ENCODE assay signal across 8 cellular contexts in genomic region chr2:55168221-55169154, GRCh38.
A peak's percentile ranks its signal among the peaks of the same experiment; 100 is the strongest.
DNase-seq lines count a peak whose midpoint lies in the region; ATAC-seq, FAIRE-seq and TF ChIP-seq lines count a peak whose summit lies in the region.

No MANE protein-coding gene starts in this region.

- TF ChIP-seq EP300 in A549 (IDR thresholded peaks at IDR 0.05) = no peak

- H3K9me3 ChIP-seq in A549 (no peaks in the 10 kb centered on the region), Panc1 (ENCODE audit: control insufficient read depth, insufficient read depth, low read depth, low read length) (no peaks in the 10 kb centered on the region), smooth muscle cell (replicated peaks; ENCODE audit: low read depth) (no peaks in the 10 kb centered on the region)

- H3K4me2 ChIP-seq in A549 (peak overlapping the region; percentile 24; the same call in 1 of the 3 replicates), KMS-11 (no peak overlapping the region), smooth muscle cell (peak overlapping the region; percentile 27)

- peaks cover 4% of the 10 kb centered on the region for H3F3A ChIP-seq in smooth muscle cell (ENCODE audit: low read depth)

- FAIRE-seq in A549 (lab: Jason Lieb, UNC) = peak; percentile 23

- no peaks in the 10 kb centered on the region for H3K36me3 Mint-ChIP-seq in brain

- H3K27ac Mint-ChIP-seq in brain = peak overlapping the region; percentile 14 to 92 (median 90)

- H4K20me1 ChIP-seq in KMS-11 (ENCODE audit: insufficient read depth) (no peaks in the 10 kb centered on the region), smooth muscle cell (ENCODE audit: low read depth) (no peaks in the 10 kb centered on the region)

- no peaks in the 10 kb centered on the region for H3K9me3 Mint-ChIP-seq in brain

- TF ChIP-seq POLR2A in A549 (IDR thresholded peaks at IDR 0.05; ENCODE audit: low read length) = no peak

- H3K4me1 Mint-ChIP-seq in brain = peaks cover 66% of the 10 kb centered on the region

- in situ Hi-C loops in Panc1 (cut with HindIII; ENCODE audit: low pct_unique_long_range_greater_than_20kb, low sequenced_read_pairs) = loop anchor here (25.0 kb wide), 1 partner anchor 131 kb away; no protein-coding TSS in a partner anchor

- H3K27me3 Mint-ChIP-seq in brain = no peaks in the 10 kb centered on the region

- H3K27ac ChIP-seq in A549 = peak overlapping the region; percentile 12 to 59; a peak in 4 of 6 replicates
- H3K27ac ChIP-seq in KMS-11 = no peak overlapping the region
- peak overlapping the region; percentile 60 for H3K27ac ChIP-seq in Panc1 (ENCODE audit: low read length)
- peak overlapping the region; percentile 2 for H3K27ac ChIP-seq in smooth muscle cell (ENCODE audit: low read depth)

- DNase-seq in A549 (ENCODE audit: low read depth in 1 of 2, low spot score in 1 of 2) (peak; percentile 69 to 77), GM03348 (ENCODE audit: low spot score) (peak; percentile 74), Panc1 (ENCODE audit: low read depth, low spot score) (no peak), iris pigment epithelial cell (ENCODE audit: low read depth) (peak; percentile 84), smooth muscle cell (lab: John Stamatoyannopoulos, UW; ENCODE audit: unreplicated experiment) (no peak), HPDE6-E6E7 (ENCODE audit: extremely low spot score) (no peak)

- 43% methylated on average over 6 of the region's 6 CpGs for WGBS in A549 (ENCODE audit: missing lambda C conversion rate)
- WGBS in smooth muscle cell (ENCODE audit: low lambda C conversion rate) = 39% methylated on average over 6 of the region's 6 CpGs

- ATAC-seq in A549 = peak; percentile 81 to 84
- peak; percentile 80 for ATAC-seq in Panc1

- intact Hi-C loops in Panc1 (cut with micrococcal nuclease; ENCODE audit: unreplicated experiment) = loop anchor here (2.0 kb wide), 2 partner anchors 120 to 154 kb away; no protein-coding TSS in a partner anchor

- H3K9ac ChIP-seq in KMS-11 (no peak overlapping the region), smooth muscle cell (ENCODE audit: low read depth) (no peak overlapping the region)

- H3K27me3 ChIP-seq in KMS-11 (ENCODE audit: insufficient read depth, low read depth) = no peaks in the 10 kb centered on the region
- no peaks in the 10 kb centered on the region for H3K27me3 ChIP-seq in Panc1 (ENCODE audit: control insufficient read depth, insufficient read depth, low read length)
- no peaks in the 10 kb centered on the region for H3K27me3 ChIP-seq in smooth muscle cell (ENCODE audit: low read depth)

- H3K4me3 ChIP-seq in A549 (no peak overlapping the region), KMS-11 (IDR thresholded peaks at IDR 0.05; ENCODE audit: insufficient read depth, low read depth, low read length) (no peak overlapping the region), Panc1 (ENCODE audit: low read depth in 2 of 2, low read length in 2 of 2) (no peak overlapping the region), smooth muscle cell (no peak overlapping the region)

- peak; percentile 98 to 99 for TF ChIP-seq RAD21 in A549 (conservative IDR thresholded peaks at IDR 0.05 in 1 of 2, IDR thresholded peaks at IDR 0.05 in 1 of 2)

- no peaks in the 10 kb centered on the region for H3K36me3 ChIP-seq in KMS-11 (ENCODE audit: insufficient read depth)
- no peaks in the 10 kb centered on the region for H3K36me3 ChIP-seq in Panc1 (ENCODE audit: control insufficient read depth, insufficient read depth, low read length)
- H3K36me3 ChIP-seq in smooth muscle cell (ENCODE audit: low read depth) = no peaks in the 10 kb centered on the region

- no peaks in the 10 kb centered on the region for H3K79me2 ChIP-seq in KMS-11 (ENCODE audit: insufficient read depth, low read depth)
- no peaks in the 10 kb centered on the region for H3K79me2 ChIP-seq in smooth muscle cell (ENCODE audit: low read depth)

- CTCF ChIA-PET in A549 (lab: Yijun Ruan, JAX) (interaction anchor here (0.6 to 17.5 kb wide), 76 partner anchors 10 to 1065 kb away, joined by 3 to 351 read pairs (median 5); partner anchors contain the start of genes RPS27A and RTN4), Panc1 (lab: Charles Lee) (interaction anchor here (0.7 to 1.2 kb wide), 3 partner anchors 54 to 269 kb away, joined by 3 read pairs; no protein-coding TSS in a partner anchor)

- TF ChIP-seq CTCF in A549 (IDR thresholded peaks at IDR 0.05) = peak; percentile 98
- peak; percentile 83 for TF ChIP-seq CTCF in KMS-11 (conservative IDR thresholded peaks at IDR 0.05; ENCODE audit: low read depth, low read length)
- peak; percentile 77 for TF ChIP-seq CTCF in Panc1 (IDR thresholded peaks at IDR 0.05)
- peak; percentile 80 to 88 for TF ChIP-seq CTCF in brain (conservative IDR thresholded peaks at IDR 0.05)
- TF ChIP-seq CTCF in smooth muscle cell (IDR thresholded peaks at IDR 0.05; ENCODE audit: borderline replicate concordance, insufficient read depth, poor library complexity, severe bottlenecking) = peak; percentile 68

- no TSS peak for BruUV-seq in Panc1 (replicated peaks; lab: Mats Ljungman, UMichigan)

- H2AFZ ChIP-seq in KMS-11 (ENCODE audit: low read depth) (no peak overlapping the region), smooth muscle cell (ENCODE audit: low read depth) (no peak overlapping the region)

- H3K4me3 Mint-ChIP-seq in brain = peak overlapping the region in 4 of 5 experiments; percentile 1 to 60 (median 9)

- POLR2A ChIA-PET in A549 (lab: Yijun Ruan, JAX) (interaction anchor here (1.0 to 5.4 kb wide), 4 partner anchors 118 to 153 kb away, joined by 3 to 34 read pairs (median 4); partner anchors contain the start of gene RTN4), Panc1 (lab: Charles Lee) (interaction anchor here (0.8 kb wide), 1 partner anchor 118 kb away, joined by 3 read pairs; the partner anchor contains the start of gene RTN4)

- peaks cover 38% of the 10 kb centered on the region for H3K4me1 ChIP-seq in A549
- peaks cover 27% of the 10 kb centered on the region for H3K4me1 ChIP-seq in KMS-11 (ENCODE audit: low read depth, poor library complexity, severe bottlenecking)
- H3K4me1 ChIP-seq in Panc1 (ENCODE audit: control insufficient read depth, insufficient read depth, low read length) = peaks cover 23% of the 10 kb centered on the region
- H3K4me1 ChIP-seq in smooth muscle cell (ENCODE audit: low read depth) = peaks cover 6% of the 10 kb centered on the region

TF ChIP-seq in A549, 52 proteins besides CTCF, POLR2A, EP300 and RAD21:
- no peak for TF ChIP-seq PHF8 (IDR thresholded peaks at IDR 0.05; ENCODE audit: borderline replicate concordance, low read depth)
- TF ChIP-seq HOXB13 (CRISPR knock-in tag; IDR thresholded peaks at IDR 0.05; ENCODE audit: low read depth) = 0 out of 2 replicates have a peak, but pooled peaks have one; percentile 18
- TF ChIP-seq ZSCAN20 (CRISPR knock-in tag; IDR thresholded peaks at IDR 0.05) = no peak
- TF ChIP-seq MAFK (IDR thresholded peaks at IDR 0.05; ENCODE audit: partially characterized antibody) = peak; percentile 10
- TF ChIP-seq SMC3 (IDR thresholded peaks at IDR 0.05) = peak; percentile 99
TF ChIP-seq in A549: peak in this region for 3.

Comparison
In these comparisons a context has a peak if more than half of its experiments do, and no peak if none do; other contexts are left out.
1. DNase-seq: peak in A549 (2 of 2), GM03348 (single experiment) and iris pigment epithelial cell (single experiment); none in Panc1 (single experiment), smooth muscle cell (single experiment) and HPDE6-E6E7 (single experiment).
2. Peak in every context shown above with its lines, with median percentiles within 50 percentile points of each other: CTCF ChIP-seq.